ENCODE assay signal across 13 cellular contexts in genomic region chr12:2902287-2902880, GRCh38. TPM values are rescaled to one million over a fixed set of nuclear protein-coding genes. Genes with fewer than 3 reads are reported as not detected.
DNase-seq lines count a peak whose midpoint lies in the region; ATAC-seq, FAIRE-seq and TF ChIP-seq lines count a peak whose summit lies in the region.
"Had no signal": no experiment of that assay in that cellular context is flagged by ENCODE, and none has a peak within 500 bp of the region (broad histone marks: within the 10 kb centered on the region; RNA-seq: fewer than 3 reads in every experiment).

No MANE protein-coding gene starts in this region.

- DNase-seq in AG10803 (ENCODE audit: low read depth), result peak; percentile 38
- peak; percentile 44 for DNase-seq in NCI-H2196 treated with DMSO at 0.1 percent for 48 hours (lab: John Stamatoyannopoulos, UW; ENCODE audit: unreplicated experiment)
- peak in 4 of 10 donors; percentile 36 to 85 (median 56) for DNase-seq in dorsolateral prefrontal cortex
- peak; percentile 51 for DNase-seq in mesenchymal stem cell
- DNase-seq in ascending aorta (ENCODE audit: low spot score in 2 of 2), result no peak
- no peak for DNase-seq in kidney
- no peak for DNase-seq in stimulated activated CD4-positive, alpha-beta T cell treated with anti-CD3 and anti-CD28 coated beads, Interleukin-1b, Interleukin-23, amount 100 ng/mL, for 48 hours
- DNase-seq: activated CD4-positive, alpha-beta T cell treated with anti-CD3 and anti-CD28 coated beads, Interleukin-2, amount 10 ng/mL, durations not matched to agents 24 days and 14 days had no signal

- no peak overlapping the region for H2BK5ac ChIP-seq in mesenchymal stem cell (ENCODE audit: low read depth, low read length, poor library complexity, severe bottlenecking)

- H3K4ac ChIP-seq in mesenchymal stem cell (ENCODE audit: low read depth in 1 of 2, low read length in 2 of 2), result no peak overlapping the region

- peaks cover 10% of the 10 kb centered on the region for H3K79me1 ChIP-seq in mesenchymal stem cell (replicated peaks; ENCODE audit: low read length, poor library complexity, severe bottlenecking)

- H3K4me3 ChIP-seq in AG10803 (ENCODE audit: low read length), result no peak overlapping the region
- H3K4me3 ChIP-seq in dorsolateral prefrontal cortex, result peak overlapping the region in 24 of 59 donors; percentile 1 to 40 (median 19)
- no peak overlapping the region for H3K4me3 ChIP-seq in mesenchymal stem cell (ENCODE audit: insufficient read depth in 1 of 2, low read depth in 1 of 2, low read length in 2 of 2)
- H3K4me3 ChIP-seq in ascending aorta, result no peak overlapping the region
- no peak overlapping the region for H3K4me3 ChIP-seq in kidney (ENCODE audit: low read length in 2 of 2)

- 35% methylated on average over 3 of the region's 4 CpGs for WGBS in mesenchymal stem cell

- no peak overlapping the region for H4K8ac ChIP-seq in mesenchymal stem cell (ENCODE audit: low read length)

- H3K36me3 ChIP-seq in mesenchymal stem cell (ENCODE audit: control insufficient read depth in 1 of 2, insufficient read depth in 2 of 2, low read depth in 1 of 2, low read length in 2 of 2) (peaks cover 2 to 11% of the 10 kb centered on the region in 2 experiments), ascending aorta (no peaks in the 10 kb centered on the region), kidney (ENCODE audit: control insufficient read depth in 1 of 2, insufficient read depth in 2 of 2, low read length in 2 of 2) (no peaks in the 10 kb centered on the region)
- H3K36me3 ChIP-seq: neutrophil had no signal

- H3K4me1 ChIP-seq in mesenchymal stem cell (ENCODE audit: control insufficient read depth, insufficient read depth, low read depth, low read length) (peaks cover 14% of the 10 kb centered on the region), ascending aorta (peaks cover 0 to 5% of the 10 kb centered on the region in 2 donors), kidney (ENCODE audit: control insufficient read depth in 1 of 2, insufficient read depth in 1 of 2, low read depth in 1 of 2, low read length in 2 of 2) (peaks cover 5 to 6% of the 10 kb centered on the region in 2 donors)

- no peak overlapping the region for H2AK5ac ChIP-seq in mesenchymal stem cell (ENCODE audit: low read length, severe bottlenecking)

- no peak overlapping the region for H2BK120ac ChIP-seq in mesenchymal stem cell (ENCODE audit: low read depth, low read length)

- no peak overlapping the region for H3K18ac ChIP-seq in mesenchymal stem cell (ENCODE audit: low read depth in 1 of 2, low read length in 2 of 2)

- no peak overlapping the region for H3K23ac ChIP-seq in mesenchymal stem cell (ENCODE audit: low read length in 2 of 2)

- intact Hi-C loops in dorsolateral prefrontal cortex (cut with DNase I), result no loop called here
- intact Hi-C loops in ascending aorta (cut with DNase I), result no loop called here
- intact Hi-C loops in kidney (cut with DNase I), result no loop called here

- no peak overlapping the region for H2AFZ ChIP-seq in mesenchymal stem cell (ENCODE audit: low read depth, low read length)

- TF ChIP-seq CTCF in AG10803 (conservative IDR thresholded peaks at IDR 0.05; ENCODE audit: low read length) (no peak), dorsolateral prefrontal cortex (IDR thresholded peaks at IDR 0.05 in 54 of 56, conservative IDR thresholded peaks at IDR 0.05 in 2 of 56; ENCODE audit: low read depth in 1 of 56, partially characterized antibody in 56 of 56) (peak in 4 of 56 donors; percentile 7 to 13 (median 8)), ascending aorta (IDR thresholded peaks at IDR 0.05) (no peak), kidney (IDR thresholded peaks at IDR 0.05; ENCODE audit: borderline replicate concordance, extremely low read depth, insufficient read depth) (no peak)

- peak overlapping the region; percentile 26 for H3K9ac ChIP-seq in mesenchymal stem cell (ENCODE audit: low read length)
- no peak overlapping the region for H3K9ac ChIP-seq in kidney (ENCODE audit: low read length in 2 of 2)
- H3K9ac ChIP-seq: KMS-11 had no signal

- H2BK12ac ChIP-seq in mesenchymal stem cell (ENCODE audit: low read length in 2 of 2), result no peak overlapping the region

- H3K27ac ChIP-seq in dorsolateral prefrontal cortex (peak overlapping the region; percentile 27 to 97 (median 85)), mesenchymal stem cell (ENCODE audit: low read length, poor library complexity, severe bottlenecking) (no peak overlapping the region), ascending aorta (no peak overlapping the region), kidney (ENCODE audit: low read depth in 2 of 2, low read length in 2 of 2) (no peak overlapping the region)
- H3K27ac ChIP-seq: KMS-11, neutrophil had no signal

- ATAC-seq in HG03442 (IDR thresholded peaks at IDR 0.05; ENCODE audit: unreplicated experiment), result no peak

- no peak overlapping the region for H2BK15ac ChIP-seq in mesenchymal stem cell (ENCODE audit: low read depth, poor library complexity, severe bottlenecking)

- no peaks in the 10 kb centered on the region for H3K27me3 ChIP-seq in dorsolateral prefrontal cortex
- no peaks in the 10 kb centered on the region for H3K27me3 ChIP-seq in mesenchymal stem cell (ENCODE audit: control insufficient read depth in 1 of 2, insufficient read depth in 1 of 2, low read length in 2 of 2)
- no peaks in the 10 kb centered on the region for H3K27me3 ChIP-seq in ascending aorta
- H3K27me3 ChIP-seq: neutrophil had no signal

- H3K14ac ChIP-seq in mesenchymal stem cell (ENCODE audit: low read length in 2 of 2), result no peak overlapping the region

- no peak overlapping the region for H4K91ac ChIP-seq in mesenchymal stem cell (ENCODE audit: low read length)

- H3K9me3 ChIP-seq in mesenchymal stem cell (ENCODE audit: control insufficient read depth, low read length) (no peaks in the 10 kb centered on the region), ascending aorta (no peaks in the 10 kb centered on the region), kidney (ENCODE audit: control insufficient read depth in 1 of 2, low read length in 2 of 2) (no peaks in the 10 kb centered on the region)
- H3K9me3 ChIP-seq: neutrophil had no signal

- no peak overlapping the region for H3K4me2 ChIP-seq in mesenchymal stem cell (ENCODE audit: low read length, poor library complexity, severe bottlenecking)
- H3K4me2 ChIP-seq: KMS-11 had no signal

- no peak for FAIRE-seq in kidney (lab: Jason Lieb, UNC)
- FAIRE-seq: RCC 7860 had no signal

RNA-seq across cellular contexts. Expression of gene TULP3, which starts 11.7 kb away (rescaled TPM):
- total RNA-seq in dorsolateral prefrontal cortex (10 to 100 TPM in 111 of 120 experiments, 1 to 10 TPM in 9; 7.2 to 29.2 (median 15.9) TPM), ascending aorta (24.8 TPM), kidney (23.0 TPM)
- 44.7 TPM for polyA plus RNA-seq in mesenchymal stem cell (2013, experiment 1 of 2)
- 44.0 TPM for polyA plus RNA-seq in mesenchymal stem cell (2013, experiment 2 of 2)
- 20.3 TPM for polyA plus RNA-seq in kidney (ENCODE audit: insufficient read depth, low read depth, low replicate concordance)

RNA-seq across cellular contexts. Expression of gene RHNO1, which starts 25.4 kb away (rescaled TPM):
- 10 to 100 TPM in 114 of 120 experiments, 1 to 10 TPM in 6; 7.0 to 28.4 (median 14.3) TPM for total RNA-seq in dorsolateral prefrontal cortex
- polyA plus RNA-seq in mesenchymal stem cell (2013, experiment 1 of 2), result 40.6 TPM
- polyA plus RNA-seq in mesenchymal stem cell (2013, experiment 2 of 2), result 39.7 TPM
- total RNA-seq in ascending aorta, result 2.9 TPM
- total RNA-seq in kidney, result 17.2 TPM
- 15.9 TPM for polyA plus RNA-seq in kidney (ENCODE audit: insufficient read depth, low read depth, low replicate concordance)

RNA-seq across cellular contexts. Expression of gene FOXM1, which starts 25.4 kb away (rescaled TPM):
- total RNA-seq in dorsolateral prefrontal cortex (1 to 10 TPM in 47 of 120 experiments, under 1 TPM in 71, not detected in 2; 0.18 to 3.6 (median 0.89) TPM), ascending aorta (not detected), kidney (1.3 TPM)
- 13.5 TPM for polyA plus RNA-seq in mesenchymal stem cell (2013, experiment 1 of 2)
- polyA plus RNA-seq in mesenchymal stem cell (2013, experiment 2 of 2), result 12.7 TPM
- polyA plus RNA-seq in kidney (ENCODE audit: insufficient read depth, low read depth, low replicate concordance), result 1.3 TPM

RNA-seq across cellular contexts. Expression of gene TEX52, which starts 45.5 kb away (rescaled TPM):
- total RNA-seq in dorsolateral prefrontal cortex (not detected), ascending aorta (not detected), kidney (not detected)
- polyA plus RNA-seq in mesenchymal stem cell (2013, experiment 1 of 2), result not detected
- polyA plus RNA-seq in mesenchymal stem cell (2013, experiment 2 of 2), result not detected
- not detected for polyA plus RNA-seq in kidney (ENCODE audit: insufficient read depth, low read depth, low replicate concordance)
- total RNA-seq: activated CD4-positive, alpha-beta T cell treated with anti-CD3 and anti-CD28 coated beads, Interleukin-2, amount 10 ng/mL, durations not matched to agents 24 days and 14 days had no signal
- polyA plus RNA-seq: adipose tissue had no signal

RNA-seq across cellular contexts. Expression of gene TEAD4, which starts 56.8 kb away (rescaled TPM):
- total RNA-seq in dorsolateral prefrontal cortex, result 10 to 100 TPM in 5 of 120 experiments, 1 to 10 TPM in 115; 1.3 to 14.5 (median 3.9) TPM
- 16.1 TPM for polyA plus RNA-seq in mesenchymal stem cell (2013, experiment 1 of 2)
- polyA plus RNA-seq in mesenchymal stem cell (2013, experiment 2 of 2), result 16.1 TPM
- 76.1 TPM for total RNA-seq in ascending aorta
- total RNA-seq in kidney, result 40.9 TPM
- 19.8 TPM for polyA plus RNA-seq in kidney (ENCODE audit: insufficient read depth, low read depth, low replicate concordance)

Comparison
In these comparisons a context has a peak if more than half of its experiments do, and no peak if none do; other contexts are left out.
1. DNase-seq: peak in AG10803 (single experiment), NCI-H2196 treated with DMSO at 0.1 percent for 48 hours (single experiment) and mesenchymal stem cell (single experiment); none in ascending aorta (0 of 2), kidney (single experiment) and stimulated activated CD4-positive, alpha-beta T cell treated with anti-CD3 and anti-CD28 coated beads, Interleukin-1b, Interleukin-23, amount 100 ng/mL, for 48 hours (single experiment).
2. H3K27ac ChIP-seq: peak in dorsolateral prefrontal cortex (59 of 59); none in mesenchymal stem cell (single experiment), ascending aorta (0 of 2) and kidney (0 of 2).